1 cellular context compared by ENCODE assay signal in genomic region chr1:28296401-28297220, GRCh38.
A peak's percentile ranks its signal among the peaks of the same experiment; 100 is the strongest.
TF ChIP-seq lines count a peak whose summit lies in the region.

No MANE protein-coding gene starts in this region.

TF ChIP-seq in HepG2, 621 proteins besides CTCF, POLR2A, EP300 and RAD21 (continued from another document and continues in another):
- TF ChIP-seq, protein P1, sequence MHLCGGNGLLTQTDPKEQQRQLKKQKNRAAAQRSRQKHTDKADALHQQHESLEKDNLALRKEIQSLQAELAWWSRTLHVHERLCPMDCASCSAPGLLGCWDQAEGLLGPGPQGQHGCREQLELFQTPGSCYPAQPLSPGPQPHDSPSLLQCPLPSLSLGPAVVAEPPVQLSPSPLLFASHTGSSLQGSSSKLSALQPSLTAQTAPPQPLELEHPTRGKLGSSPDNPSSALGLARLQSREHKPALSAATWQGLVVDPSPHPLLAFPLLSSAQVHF (CRISPR knock-in tag; IDR thresholded peaks at IDR 0.05) = no peak
- peak; percentile 35 to 55; a peak in 2 of 4 replicates for TF ChIP-seq NR2F1 (CRISPR knock-in tag; IDR thresholded peaks at IDR 0.05)
- TF ChIP-seq CENPX (CRISPR knock-in tag; IDR thresholded peaks at IDR 0.05) = no peak
- no peak for TF ChIP-seq EEA1 (CRISPR knock-in tag; IDR thresholded peaks at IDR 0.05; ENCODE audit: borderline replicate concordance)
- TF ChIP-seq ZNF235 (CRISPR knock-in tag; IDR thresholded peaks at IDR 0.05; ENCODE audit: borderline replicate concordance) = no peak
- TF ChIP-seq ARNT2 (CRISPR knock-in tag; IDR thresholded peaks at IDR 0.05; ENCODE audit: low read depth) = no peak
- TF ChIP-seq ARNTL (CRISPR knock-in tag; IDR thresholded peaks at IDR 0.05) = peak; percentile 88
- TF ChIP-seq MIER3 (CRISPR knock-in tag; IDR thresholded peaks at IDR 0.05; ENCODE audit: borderline replicate concordance) = peak; percentile 73; the same call in 1 of the 2 replicates
- TF ChIP-seq HOXA3 (CRISPR knock-in tag; IDR thresholded peaks at IDR 0.05) = peak; percentile 77
- no peak; a peak in 1 of 4 replicates for TF ChIP-seq REST (IDR thresholded peaks at IDR 0.05; ENCODE audit: borderline replicate concordance in 1 of 2, low read depth in 1 of 2, low read length in 2 of 2)
- TF ChIP-seq IKZF1 (IDR thresholded peaks at IDR 0.05) = no peak
- TF ChIP-seq SMAD3 (CRISPR knock-in tag; IDR thresholded peaks at IDR 0.05) = 0 out of 2 replicates have a peak, but pooled peaks have one; percentile 38
- TF ChIP-seq KDM2A (CRISPR knock-in tag; IDR thresholded peaks at IDR 0.05; ENCODE audit: borderline replicate concordance, low read depth) = peak; percentile 78
- TF ChIP-seq GFI1 (CRISPR knock-in tag; IDR thresholded peaks at IDR 0.05; ENCODE audit: borderline replicate concordance) = peak; percentile 83
- TF ChIP-seq ZNF20 (CRISPR knock-in tag; IDR thresholded peaks at IDR 0.05) = no peak
- no peak for TF ChIP-seq NFKBIZ (CRISPR knock-in tag; IDR thresholded peaks at IDR 0.05)
- TF ChIP-seq KMT2A (CRISPR knock-in tag; IDR thresholded peaks at IDR 0.05) = peak; percentile 27; the same call in 1 of the 2 replicates
- TF ChIP-seq ZNF710 (CRISPR knock-in tag; IDR thresholded peaks at IDR 0.05; ENCODE audit: borderline replicate concordance) = peak; percentile 59; the same call in 1 of the 2 replicates
- no peak for TF ChIP-seq ATAD3A (CRISPR knock-in tag; IDR thresholded peaks at IDR 0.05)
- TF ChIP-seq ZNF253 (CRISPR knock-in tag; IDR thresholded peaks at IDR 0.05; ENCODE audit: borderline replicate concordance) = no peak
- no peak for TF ChIP-seq SRY (CRISPR knock-in tag; IDR thresholded peaks at IDR 0.05)
- TF ChIP-seq ZNF580 (CRISPR knock-in tag; IDR thresholded peaks at IDR 0.05; ENCODE audit: borderline replicate concordance, low read depth) = peak; percentile 57; the same call in 1 of the 2 replicates
- peak; percentile 73 for TF ChIP-seq HDAC1 (CRISPR knock-in tag; IDR thresholded peaks at IDR 0.05)
- TF ChIP-seq ZFP37 (CRISPR knock-in tag; IDR thresholded peaks at IDR 0.05; ENCODE audit: borderline replicate concordance) = no peak
- TF ChIP-seq HIC2 (CRISPR knock-in tag; IDR thresholded peaks at IDR 0.05; ENCODE audit: low read depth) = peak; percentile 56; the same call in 1 of the 2 replicates
- TF ChIP-seq, protein P2, sequence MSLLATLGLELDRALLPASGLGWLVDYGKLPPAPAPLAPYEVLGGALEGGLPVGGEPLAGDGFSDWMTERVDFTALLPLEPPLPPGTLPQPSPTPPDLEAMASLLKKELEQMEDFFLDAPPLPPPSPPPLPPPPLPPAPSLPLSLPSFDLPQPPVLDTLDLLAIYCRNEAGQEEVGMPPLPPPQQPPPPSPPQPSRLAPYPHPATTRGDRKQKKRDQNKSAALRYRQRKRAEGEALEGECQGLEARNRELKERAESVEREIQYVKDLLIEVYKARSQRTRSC (CRISPR knock-in tag; IDR thresholded peaks at IDR 0.05; ENCODE audit: low read depth) = no peak
- TF ChIP-seq ZBTB8A (CRISPR knock-in tag; IDR thresholded peaks at IDR 0.05; ENCODE audit: borderline replicate concordance, low read depth) = no peak
- no peak for TF ChIP-seq ZNF451 (CRISPR knock-in tag; IDR thresholded peaks at IDR 0.05)
- TF ChIP-seq ZNF143 (CRISPR knock-in tag; IDR thresholded peaks at IDR 0.05) = no peak
- no peak for TF ChIP-seq GPN1 (CRISPR knock-in tag; IDR thresholded peaks at IDR 0.05; ENCODE audit: borderline replicate concordance)
- no peak; the same call in 1 of the 2 replicates for TF ChIP-seq KDM5A (IDR thresholded peaks at IDR 0.05; ENCODE audit: borderline replicate concordance, low read length)
- TF ChIP-seq PBX2 (CRISPR knock-in tag; IDR thresholded peaks at IDR 0.05) = 0 out of 2 replicates have a peak, but pooled peaks have one; percentile 26
- no peak for TF ChIP-seq ZNF282 (IDR thresholded peaks at IDR 0.05; ENCODE audit: partially characterized antibody)
- TF ChIP-seq ZBTB37 (CRISPR knock-in tag; IDR thresholded peaks at IDR 0.05) = no peak
- no peak for TF ChIP-seq ATM (IDR thresholded peaks at IDR 0.05; ENCODE audit: borderline replicate concordance)
- TF ChIP-seq MTF2 (CRISPR knock-in tag; IDR thresholded peaks at IDR 0.05; ENCODE audit: borderline replicate concordance) = peak; percentile 61; the same call in 1 of the 2 replicates
- peak; percentile 94 for TF ChIP-seq PITX1 (CRISPR knock-in tag; IDR thresholded peaks at IDR 0.05)
- TF ChIP-seq E2F2 (CRISPR knock-in tag; IDR thresholded peaks at IDR 0.05; ENCODE audit: borderline replicate concordance) = no peak
- peak; percentile 68; the same call in 1 of the 2 replicates for TF ChIP-seq ZNF589 (CRISPR knock-in tag; conservative IDR thresholded peaks at IDR 0.05)
- no peak for TF ChIP-seq ZFP36L2 (CRISPR knock-in tag; IDR thresholded peaks at IDR 0.05)
- TF ChIP-seq TOE1 (CRISPR knock-in tag; IDR thresholded peaks at IDR 0.05) = 0 out of 2 replicates have a peak, but pooled peaks have one; percentile 38
- TF ChIP-seq HNF4G (IDR thresholded peaks at IDR 0.05; ENCODE audit: borderline replicate concordance, low read depth, low read length) = peak; percentile 95
- peak; percentile 89; the same call in 1 of the 2 replicates for TF ChIP-seq HNF4G (CRISPR knock-in tag; IDR thresholded peaks at IDR 0.05; ENCODE audit: borderline replicate concordance, low read depth)
- no peak for TF ChIP-seq ZNF33B (CRISPR knock-in tag; IDR thresholded peaks at IDR 0.05)
- TF ChIP-seq TEAD3 (CRISPR knock-in tag; optimal IDR thresholded peaks at IDR 0.05; ENCODE audit: borderline replicate concordance) = peak; percentile 92
- TF ChIP-seq ZNF484 (CRISPR knock-in tag; IDR thresholded peaks at IDR 0.05; ENCODE audit: borderline replicate concordance, low read depth) = no peak
- no peak for TF ChIP-seq CCAR2 (optimal IDR thresholded peaks at IDR 0.05; ENCODE audit: low read depth, low read length)
- TF ChIP-seq, protein P3, sequence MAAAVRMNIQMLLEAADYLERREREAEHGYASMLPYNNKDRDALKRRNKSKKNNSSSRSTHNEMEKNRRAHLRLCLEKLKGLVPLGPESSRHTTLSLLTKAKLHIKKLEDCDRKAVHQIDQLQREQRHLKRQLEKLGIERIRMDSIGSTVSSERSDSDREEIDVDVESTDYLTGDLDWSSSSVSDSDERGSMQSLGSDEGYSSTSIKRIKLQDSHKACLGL (CRISPR knock-in tag; IDR thresholded peaks at IDR 0.05) = no peak
- TF ChIP-seq, protein P4, sequence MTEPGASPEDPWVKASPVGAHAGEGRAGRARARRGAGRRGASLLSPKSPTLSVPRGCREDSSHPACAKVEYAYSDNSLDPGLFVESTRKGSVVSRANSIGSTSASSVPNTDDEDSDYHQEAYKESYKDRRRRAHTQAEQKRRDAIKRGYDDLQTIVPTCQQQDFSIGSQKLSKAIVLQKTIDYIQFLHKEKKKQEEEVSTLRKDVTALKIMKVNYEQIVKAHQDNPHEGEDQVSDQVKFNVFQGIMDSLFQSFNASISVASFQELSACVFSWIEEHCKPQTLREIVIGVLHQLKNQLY (CRISPR knock-in tag; IDR thresholded peaks at IDR 0.05) = peak; percentile 87
- TF ChIP-seq MAFK (conservative IDR thresholded peaks at IDR 0.05 in 1 of 2, IDR thresholded peaks at IDR 0.05 in 1 of 2; ENCODE audit: low read length in 2 of 2) = peak; percentile 55 to 72
- TF ChIP-seq ZNF329 (CRISPR knock-in tag; IDR thresholded peaks at IDR 0.05; ENCODE audit: low read depth) = no peak
- TF ChIP-seq ELF3 (CRISPR knock-in tag; IDR thresholded peaks at IDR 0.05) = peak; percentile 72
- TF ChIP-seq NFE2 (CRISPR knock-in tag; IDR thresholded peaks at IDR 0.05) = no peak
- no peak for TF ChIP-seq ZFX (CRISPR knock-in tag; IDR thresholded peaks at IDR 0.05; ENCODE audit: low read depth)
- TF ChIP-seq NCOR1 (IDR thresholded peaks at IDR 0.05; ENCODE audit: borderline replicate concordance, low read length) = peak; percentile 91
- peak; percentile 90 for TF ChIP-seq ZMYM3 (CRISPR knock-in tag; IDR thresholded peaks at IDR 0.05)
- peak; percentile 42; the same call in 1 of the 2 replicates for TF ChIP-seq ZSCAN9 (CRISPR knock-in tag; IDR thresholded peaks at IDR 0.05; ENCODE audit: borderline replicate concordance)
- TF ChIP-seq ZNF432 (CRISPR knock-in tag; IDR thresholded peaks at IDR 0.05; ENCODE audit: borderline replicate concordance) = no peak
- TF ChIP-seq PAX8 (CRISPR knock-in tag; IDR thresholded peaks at IDR 0.05; ENCODE audit: borderline replicate concordance) = no peak
